In genomic region chr7:99137418-99138180, GRCh38 we compare ENCODE assay signal across 1 cellular context.
TF ChIP-seq lines count a peak whose summit lies in the region.

No MANE protein-coding gene starts in this region.

TF ChIP-seq in H1, 55 proteins besides CTCF, POLR2A, EP300 and RAD21 (continued from another document):
- TF ChIP-seq, protein P1, sequence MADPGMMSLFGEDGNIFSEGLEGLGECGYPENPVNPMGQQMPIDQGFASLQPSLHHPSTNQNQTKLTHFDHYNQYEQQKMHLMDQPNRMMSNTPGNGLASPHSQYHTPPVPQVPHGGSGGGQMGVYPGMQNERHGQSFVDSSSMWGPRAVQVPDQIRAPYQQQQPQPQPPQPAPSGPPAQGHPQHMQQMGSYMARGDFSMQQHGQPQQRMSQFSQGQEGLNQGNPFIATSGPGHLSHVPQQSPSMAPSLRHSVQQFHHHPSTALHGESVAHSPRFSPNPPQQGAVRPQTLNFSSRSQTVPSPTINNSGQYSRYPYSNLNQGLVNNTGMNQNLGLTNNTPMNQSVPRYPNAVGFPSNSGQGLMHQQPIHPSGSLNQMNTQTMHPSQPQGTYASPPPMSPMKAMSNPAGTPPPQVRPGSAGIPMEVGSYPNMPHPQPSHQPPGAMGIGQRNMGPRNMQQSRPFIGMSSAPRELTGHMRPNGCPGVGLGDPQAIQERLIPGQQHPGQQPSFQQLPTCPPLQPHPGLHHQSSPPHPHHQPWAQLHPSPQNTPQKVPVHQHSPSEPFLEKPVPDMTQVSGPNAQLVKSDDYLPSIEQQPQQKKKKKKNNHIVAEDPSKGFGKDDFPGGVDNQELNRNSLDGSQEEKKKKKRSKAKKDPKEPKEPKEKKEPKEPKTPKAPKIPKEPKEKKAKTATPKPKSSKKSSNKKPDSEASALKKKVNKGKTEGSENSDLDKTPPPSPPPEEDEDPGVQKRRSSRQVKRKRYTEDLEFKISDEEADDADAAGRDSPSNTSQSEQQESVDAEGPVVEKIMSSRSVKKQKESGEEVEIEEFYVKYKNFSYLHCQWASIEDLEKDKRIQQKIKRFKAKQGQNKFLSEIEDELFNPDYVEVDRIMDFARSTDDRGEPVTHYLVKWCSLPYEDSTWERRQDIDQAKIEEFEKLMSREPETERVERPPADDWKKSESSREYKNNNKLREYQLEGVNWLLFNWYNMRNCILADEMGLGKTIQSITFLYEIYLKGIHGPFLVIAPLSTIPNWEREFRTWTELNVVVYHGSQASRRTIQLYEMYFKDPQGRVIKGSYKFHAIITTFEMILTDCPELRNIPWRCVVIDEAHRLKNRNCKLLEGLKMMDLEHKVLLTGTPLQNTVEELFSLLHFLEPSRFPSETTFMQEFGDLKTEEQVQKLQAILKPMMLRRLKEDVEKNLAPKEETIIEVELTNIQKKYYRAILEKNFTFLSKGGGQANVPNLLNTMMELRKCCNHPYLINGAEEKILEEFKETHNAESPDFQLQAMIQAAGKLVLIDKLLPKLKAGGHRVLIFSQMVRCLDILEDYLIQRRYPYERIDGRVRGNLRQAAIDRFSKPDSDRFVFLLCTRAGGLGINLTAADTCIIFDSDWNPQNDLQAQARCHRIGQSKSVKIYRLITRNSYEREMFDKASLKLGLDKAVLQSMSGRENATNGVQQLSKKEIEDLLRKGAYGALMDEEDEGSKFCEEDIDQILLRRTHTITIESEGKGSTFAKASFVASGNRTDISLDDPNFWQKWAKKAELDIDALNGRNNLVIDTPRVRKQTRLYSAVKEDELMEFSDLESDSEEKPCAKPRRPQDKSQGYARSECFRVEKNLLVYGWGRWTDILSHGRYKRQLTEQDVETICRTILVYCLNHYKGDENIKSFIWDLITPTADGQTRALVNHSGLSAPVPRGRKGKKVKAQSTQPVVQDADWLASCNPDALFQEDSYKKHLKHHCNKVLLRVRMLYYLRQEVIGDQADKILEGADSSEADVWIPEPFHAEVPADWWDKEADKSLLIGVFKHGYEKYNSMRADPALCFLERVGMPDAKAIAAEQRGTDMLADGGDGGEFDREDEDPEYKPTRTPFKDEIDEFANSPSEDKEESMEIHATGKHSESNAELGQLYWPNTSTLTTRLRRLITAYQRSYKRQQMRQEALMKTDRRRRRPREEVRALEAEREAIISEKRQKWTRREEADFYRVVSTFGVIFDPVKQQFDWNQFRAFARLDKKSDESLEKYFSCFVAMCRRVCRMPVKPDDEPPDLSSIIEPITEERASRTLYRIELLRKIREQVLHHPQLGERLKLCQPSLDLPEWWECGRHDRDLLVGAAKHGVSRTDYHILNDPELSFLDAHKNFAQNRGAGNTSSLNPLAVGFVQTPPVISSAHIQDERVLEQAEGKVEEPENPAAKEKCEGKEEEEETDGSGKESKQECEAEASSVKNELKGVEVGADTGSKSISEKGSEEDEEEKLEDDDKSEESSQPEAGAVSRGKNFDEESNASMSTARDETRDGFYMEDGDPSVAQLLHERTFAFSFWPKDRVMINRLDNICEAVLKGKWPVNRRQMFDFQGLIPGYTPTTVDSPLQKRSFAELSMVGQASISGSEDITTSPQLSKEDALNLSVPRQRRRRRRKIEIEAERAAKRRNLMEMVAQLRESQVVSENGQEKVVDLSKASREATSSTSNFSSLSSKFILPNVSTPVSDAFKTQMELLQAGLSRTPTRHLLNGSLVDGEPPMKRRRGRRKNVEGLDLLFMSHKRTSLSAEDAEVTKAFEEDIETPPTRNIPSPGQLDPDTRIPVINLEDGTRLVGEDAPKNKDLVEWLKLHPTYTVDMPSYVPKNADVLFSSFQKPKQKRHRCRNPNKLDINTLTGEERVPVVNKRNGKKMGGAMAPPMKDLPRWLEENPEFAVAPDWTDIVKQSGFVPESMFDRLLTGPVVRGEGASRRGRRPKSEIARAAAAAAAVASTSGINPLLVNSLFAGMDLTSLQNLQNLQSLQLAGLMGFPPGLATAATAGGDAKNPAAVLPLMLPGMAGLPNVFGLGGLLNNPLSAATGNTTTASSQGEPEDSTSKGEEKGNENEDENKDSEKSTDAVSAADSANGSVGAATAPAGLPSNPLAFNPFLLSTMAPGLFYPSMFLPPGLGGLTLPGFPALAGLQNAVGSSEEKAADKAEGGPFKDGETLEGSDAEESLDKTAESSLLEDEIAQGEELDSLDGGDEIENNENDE (IDR thresholded peaks at IDR 0.05; ENCODE audit: insufficient replicate concordance, low read length) = peak; percentile 41
- TF ChIP-seq MAFK (IDR thresholded peaks at IDR 0.05; ENCODE audit: low read depth, low read length) (no peak), SIN3A (conservative IDR thresholded peaks at IDR 0.05 in 1 of 2, IDR thresholded peaks at IDR 0.05 in 1 of 2; ENCODE audit: low read depth in 1 of 2, low read length in 2 of 2) (0 out of 4 replicates have a peak, but pooled peaks of 1 of the 2 experiments have one; percentile 39), CBX8 (IDR thresholded peaks at IDR 0.05; ENCODE audit: borderline replicate concordance, low read depth, low read length) (no peak)
